In genomic region chr17:50218071-50218759, GRCh38 we compare ENCODE assay signal across 11 cellular contexts. TPM values are rescaled to one million over a fixed set of nuclear protein-coding genes. Genes with fewer than 3 reads are reported as not detected.
DNase-seq lines count a peak whose midpoint lies in the region; ATAC-seq, FAIRE-seq and TF ChIP-seq lines count a peak whose summit lies in the region.
"Had no signal": no experiment of that assay in that cellular context is flagged by ENCODE, and none has a peak within 500 bp of the region (broad histone marks: within the 10 kb centered on the region; RNA-seq: fewer than 3 reads in every experiment).

No MANE protein-coding gene starts in this region.

- POLR2A ChIA-PET in RWPE1 (lab: Yijun Ruan, JAX; ENCODE audit: low non-redundant PET): no interaction called here

- no peak overlapping the region for H3K4me3 ChIP-seq in mucosa of rectum (ENCODE audit: low read length in 2 of 2)
- no peak overlapping the region for H3K4me3 ChIP-seq in thoracic aorta
- no peak overlapping the region for H3K4me3 ChIP-seq in kidney (ENCODE audit: low read length in 2 of 2)
- no peak overlapping the region for H3K4me3 ChIP-seq in effector memory CD4-positive, alpha-beta T cell (ENCODE audit: insufficient read depth, low read depth, low read length, poor library complexity, severe bottlenecking)

- CTCF ChIA-PET in RWPE1 (lab: Yijun Ruan, JAX): interaction anchor here (0.6 to 1.0 kb wide), 5 partner anchors 15 to 166 kb away, joined by 3 to 4 read pairs (median 3); no protein-coding TSS in a partner anchor

- no peaks in the 10 kb centered on the region for H3K36me3 ChIP-seq in mucosa of rectum (ENCODE audit: control insufficient read depth in 2 of 2, insufficient read depth in 2 of 2, low read length in 2 of 2)
- no peaks in the 10 kb centered on the region for H3K36me3 ChIP-seq in thoracic aorta
- H3K36me3 ChIP-seq in kidney (ENCODE audit: control insufficient read depth in 1 of 2, insufficient read depth in 2 of 2, low read length in 2 of 2): no peaks in the 10 kb centered on the region
- H3K36me3 ChIP-seq in effector memory CD4-positive, alpha-beta T cell (ENCODE audit: control insufficient read depth, insufficient read depth, low read length): no peaks in the 10 kb centered on the region

- DNase-seq in RWPE1 (ENCODE audit: low spot score) (no peak), epithelial cell of prostate (ENCODE audit: low read depth, low spot score) (no peak), thoracic aorta (ENCODE audit: low spot score) (no peak), kidney (no peak), occipital lobe (lab: John Stamatoyannopoulos, UW) (no peak), COLO668 (lab: John Stamatoyannopoulos, UW; ENCODE audit: unreplicated experiment) (no peak)
- DNase-seq in effector memory CD4-positive, alpha-beta T cell: no peak
- DNase-seq: KG1, RPMI8226 had no signal

- H3K9ac ChIP-seq in mucosa of rectum (ENCODE audit: low read depth in 1 of 2, low read length in 2 of 2) (no peak overlapping the region), kidney (ENCODE audit: low read length in 2 of 2) (no peak overlapping the region)

- peaks cover 0 to 4% of the 10 kb centered on the region in 2 donors for H3K4me1 ChIP-seq in mucosa of rectum (ENCODE audit: control insufficient read depth in 2 of 2, insufficient read depth in 2 of 2, low read length in 2 of 2)
- H3K4me1 ChIP-seq in thoracic aorta (ENCODE audit: control insufficient read depth in 1 of 2, low read depth in 2 of 2): peaks cover 24 to 70% of the 10 kb centered on the region in 2 donors
- peaks cover 0 to 5% of the 10 kb centered on the region in 2 donors for H3K4me1 ChIP-seq in kidney (ENCODE audit: control insufficient read depth in 1 of 2, insufficient read depth in 1 of 2, low read depth in 1 of 2, low read length in 2 of 2)
- no peaks in the 10 kb centered on the region for H3K4me1 ChIP-seq in effector memory CD4-positive, alpha-beta T cell (ENCODE audit: control insufficient read depth, insufficient read depth, low read length, poor library complexity, severe bottlenecking)

- H3K27me3 ChIP-seq in mucosa of rectum (ENCODE audit: control insufficient read depth in 2 of 2, insufficient read depth in 2 of 2, low read length in 2 of 2) (peaks cover 0 to 5% of the 10 kb centered on the region in 2 donors), thoracic aorta (replicated peaks; ENCODE audit: insufficient read depth) (no peaks in the 10 kb centered on the region)
- H3K27me3 ChIP-seq in effector memory CD4-positive, alpha-beta T cell (replicated peaks; ENCODE audit: control insufficient read depth, insufficient read depth, low read length, poor library complexity, severe bottlenecking): no peaks in the 10 kb centered on the region

- no peak for ATAC-seq in thoracic aorta (ENCODE audit: insufficient number of reproducible peaks, low FRiP score, low read depth)
- ATAC-seq: activated T-helper 17 cell treated with anti-CD3 and anti-CD28 coated beads, Interleukin-2, amount 50 U/mL, for 72 hours had no signal

- TF ChIP-seq CTCF in RWPE1 (conservative IDR thresholded peaks at IDR 0.05; ENCODE audit: low read depth): no peak
- no peak for TF ChIP-seq CTCF in thoracic aorta (IDR thresholded peaks at IDR 0.05)
- no peak for TF ChIP-seq CTCF in kidney (IDR thresholded peaks at IDR 0.05; ENCODE audit: borderline replicate concordance, extremely low read depth, insufficient read depth)

- H3K9me3 ChIP-seq in mucosa of rectum (ENCODE audit: control insufficient read depth in 2 of 2, low read length in 2 of 2) (no peaks in the 10 kb centered on the region), thoracic aorta (no peaks in the 10 kb centered on the region), kidney (ENCODE audit: control insufficient read depth in 1 of 2, low read length in 2 of 2) (no peaks in the 10 kb centered on the region)
- no peaks in the 10 kb centered on the region for H3K9me3 ChIP-seq in effector memory CD4-positive, alpha-beta T cell (ENCODE audit: control insufficient read depth, low read length)

- H3K27ac ChIP-seq in RWPE1: peak overlapping the region; percentile 91
- peak overlapping the region; percentile 75 for H3K27ac ChIP-seq in epithelial cell of prostate
- H3K27ac ChIP-seq in mucosa of rectum (ENCODE audit: low read depth in 2 of 2, low read length in 2 of 2): peak overlapping the region; percentile 5 to 13
- peak overlapping the region; percentile 90 to 94 for H3K27ac ChIP-seq in thoracic aorta
- peak overlapping the region in 1 of 2 donors; percentile 37 for H3K27ac ChIP-seq in kidney (ENCODE audit: low read depth in 2 of 2, low read length in 2 of 2)
- no peak overlapping the region for H3K27ac ChIP-seq in effector memory CD4-positive, alpha-beta T cell (ENCODE audit: insufficient read depth, low read length, poor library complexity, severe bottlenecking)

- no peak for FAIRE-seq in kidney (lab: Jason Lieb, UNC)

- intact Hi-C loops in kidney (cut with DNase I): no loop called here

RNA-seq across cellular contexts. Expression of gene COL1A1, which starts 16.8 kb away (rescaled TPM):
- total RNA-seq in thoracic aorta (100 to 1,000 TPM; 261 to 270 TPM), kidney (142 TPM), occipital lobe (17.6 TPM)
- 9.2 TPM for polyA plus RNA-seq in kidney (ENCODE audit: insufficient read depth, low read depth, low replicate concordance)

RNA-seq across cellular contexts. Expression of gene SGCA, which starts 52.4 kb away (rescaled TPM):
- 100 to 1,000 TPM in 1 of 2 donors, 10 to 100 TPM in 1; 95.5 to 158 TPM for total RNA-seq in thoracic aorta
- 4.2 TPM for total RNA-seq in kidney
- 5.5 TPM for polyA plus RNA-seq in kidney (ENCODE audit: insufficient read depth, low read depth, low replicate concordance)
- total RNA-seq in occipital lobe: not detected
- total RNA-seq: activated T-helper 17 cell treated with anti-CD3 and anti-CD28 coated beads, Interleukin-2, amount 50 U/mL, for 72 hours had no signal

RNA-seq across cellular contexts. Expression of gene TMEM92, which starts 56.1 kb away (rescaled TPM):
- total RNA-seq in thoracic aorta (1 to 10 TPM in 1 of 2 donors, under 1 TPM in 1; 0.28 to 1.4 TPM), kidney (2.4 TPM), occipital lobe (not detected)
- polyA plus RNA-seq in kidney (ENCODE audit: insufficient read depth, low read depth, low replicate concordance): not detected

Comparison
In these comparisons a context has a peak if more than half of its experiments do, and no peak if none do; other contexts are left out.
1. RNA of gene SGCA, which starts 52.4 kb away (total RNA-seq): 95.5 to 158 TPM in thoracic aorta; 4.2 TPM in kidney (single experiment) and not detected in occipital lobe (single experiment); every median in the first group is over 10 times any median in the second.